In genomic region chr6:27838513-27839302, GRCh38 we compare ENCODE assay signal across 8 cellular contexts.
DNase-seq lines count a peak whose midpoint lies in the region; ATAC-seq and TF ChIP-seq lines count a peak whose summit lies in the region.
"Not testable (repeated sequence)": the region's sequence is repeated elsewhere in the genome, so short reads cannot be mapped to it uniquely, and the experiment has no call there.

No MANE protein-coding gene starts in this region.

- H3K14ac ChIP-seq in IMR-90 (replicated peaks; ENCODE audit: low read depth, low read length): peak overlapping the region; percentile 34

- H3K23ac ChIP-seq in IMR-90 (ENCODE audit: low read depth, low read length): peak overlapping the region; percentile 57

- H3K4ac ChIP-seq in IMR-90 (ENCODE audit: low read depth, low read length): peak overlapping the region; percentile 64

- not testable (repeated sequence) for H2BK15ac ChIP-seq in IMR-90 (ENCODE audit: low read depth, low read length)

- not testable (repeated sequence) for H4K20me1 ChIP-seq in IMR-90 (ENCODE audit: insufficient read depth, low read length)

- CTCF ChIA-PET in BJ (lab: Yijun Ruan, JAX): interaction anchor here (0.9 to 3.4 kb wide), 5 partner anchors 14 to 56 kb away, joined by 3 to 32 read pairs (median 6); a partner anchor contains a TSS
- CTCF ChIA-PET in IMR-90 (lab: Yijun Ruan, JAX): interaction anchor here (0.6 to 1.9 kb wide), 5 partner anchors 26 to 56 kb away, joined by 3 to 7 read pairs (median 3); a partner anchor contains a TSS

- H2BK120ac ChIP-seq in IMR-90 (ENCODE audit: low read depth, low read length): not testable (repeated sequence)

- TF ChIP-seq RAD21 in IMR-90 (IDR thresholded peaks at IDR 0.05; ENCODE audit: low read length): not testable (repeated sequence)

- not testable (repeated sequence) for H3K36me3 ChIP-seq in BJ (ENCODE audit: control insufficient read depth, insufficient read depth, low read length); IMR-90 (ENCODE audit: control insufficient read depth, insufficient read depth, low read length); esophagus (ENCODE audit: control insufficient read depth in 2 of 2, insufficient read depth in 2 of 2, low read length in 1 of 2)

- peak overlapping the region; percentile 83; the same call in 1 of the 2 replicates for H3K56ac ChIP-seq in IMR-90 (ENCODE audit: extremely low read depth, insufficient read depth, low read length)

- 0% methylated on average over 15 of the region's 48 CpGs; no CpG with 5 or more reads in 1 of the 2 experiments for WGBS in IMR-90 (ENCODE audit: extremely low coverage in 2 of 2, insufficient read length in 1 of 2), 2 experiments
- 1% methylated on average over 48 of the region's 48 CpGs for WGBS in esophagus, 2 donors

- H4K5ac ChIP-seq in IMR-90 (ENCODE audit: low read depth, low read length): peak overlapping the region; percentile 69

- peak overlapping the region; percentile 91 for H3K4me2 ChIP-seq in IMR-90 (ENCODE audit: low read depth, low read length)

- H2AK5ac ChIP-seq in IMR-90 (ENCODE audit: low read depth, low read length): not testable (repeated sequence)

- 0 out of 2 replicates have a peak overlapping the region, but pooled peaks have one; percentile 58 for H4K91ac ChIP-seq in IMR-90 (ENCODE audit: insufficient read depth, low read depth, low read length)

- ATAC-seq in GM19438 (IDR thresholded peaks at IDR 0.05; ENCODE audit: low read depth, unreplicated experiment) (peak; percentile 16), IMR-90 (ENCODE audit: low read depth) (peak; percentile 22)

- not testable (repeated sequence) for H3K27me3 ChIP-seq in BJ (ENCODE audit: control insufficient read depth, insufficient read depth, low read length); IMR-90 (ENCODE audit: control insufficient read depth, insufficient read depth, low read length); esophagus (ENCODE audit: control insufficient read depth in 1 of 2, insufficient read depth in 2 of 2, low read length in 2 of 2)

- H2BK20ac ChIP-seq in IMR-90 (ENCODE audit: low read depth, low read length): not testable (repeated sequence)

- DNase-seq in BJ (ENCODE audit: low read depth): not testable (repeated sequence)
- DNase-seq in IMR-90 (peak; percentile 35), medulla oblongata (ENCODE audit: extremely low spot score) (peak; percentile 24)
- DNase-seq in activated T-helper 9 cell treated with anti-CD3 and anti-CD28 coated beads, Interleukin-2, amount 50 U/mL, for 16 hours (ENCODE audit: low read depth): peak; percentile 29
- DNase-seq in stimulated activated CD4-positive, alpha-beta T cell treated with anti-CD3 and anti-CD28 coated beads, Interleukin-12 subunit alpha, Interleukin-12 subunit beta, amount 100 ng/mL, for 24 hours (ENCODE audit: low read depth in 2 of 2): peak; percentile 41 to 43

- not testable (repeated sequence) for H3K4me1 ChIP-seq in IMR-90 (ENCODE audit: control insufficient read depth, insufficient read depth, low read length); esophagus (ENCODE audit: control insufficient read depth in 2 of 2, insufficient read depth in 2 of 2, low read length in 1 of 2)

- peak overlapping the region; percentile 90 for H2BK5ac ChIP-seq in IMR-90 (ENCODE audit: low read depth, low read length, poor library complexity, severe bottlenecking)

- peak overlapping the region; percentile 75 for H3K27ac ChIP-seq in IMR-90 (ENCODE audit: insufficient read depth, low read length)
- peak overlapping the region; percentile 82 to 99 for H3K27ac ChIP-seq in esophagus (ENCODE audit: low read depth in 2 of 2, low read length in 1 of 2)

- dilution Hi-C loops in IMR-90 (cut with HindIII; ENCODE audit: low sequenced_read_pairs, unreplicated experiment): not testable (repeated sequence)

- BruUV-seq in IMR-90 (replicated peaks; lab: Mats Ljungman, UMichigan): TSS peak; percentile 88

- intact Hi-C loops in IMR-90 (cut with micrococcal nuclease): loop anchor here (1.0 to 10.0 kb wide), 3 partner anchors 27 to 1814 kb away; a partner anchor contains a TSS

- peak overlapping the region; percentile 21; the same call in 1 of the 2 replicates for H3K18ac ChIP-seq in IMR-90 (ENCODE audit: low read depth, low read length)

- in situ Hi-C loops in IMR-90 (cut with MboI; ENCODE audit: low sequenced_read_pairs): loop anchor here (25.0 kb wide), 1 partner anchor 1626 kb away; a partner anchor contains a TSS

- H3K9me3 ChIP-seq in IMR-90 (ENCODE audit: control insufficient read depth, insufficient read depth, low read length); esophagus (ENCODE audit: control insufficient read depth in 2 of 2, insufficient read depth in 1 of 2, low read depth in 1 of 2, low read length in 1 of 2): not testable (repeated sequence)

- H2AK9ac ChIP-seq in IMR-90 (replicated peaks; ENCODE audit: low read depth, low read length, poor library complexity): not testable (repeated sequence)

- peak overlapping the region; percentile 86 for H2AFZ ChIP-seq in IMR-90 (replicated peaks; ENCODE audit: low read length, poor library complexity)

- not testable (repeated sequence) for H3K9me1 ChIP-seq in IMR-90 (ENCODE audit: insufficient read depth, low read length)

- peak overlapping the region; percentile 1 to 41; a peak in 3 of 4 replicates for H4K8ac ChIP-seq in IMR-90 (ENCODE audit: low read depth in 2 of 2, low read length in 2 of 2)

- peaks cover 0 to 22% of the 10 kb centered on the region in 2 experiments; a peak in 2 of 4 replicates for H3K79me1 ChIP-seq in IMR-90 (ENCODE audit: low read depth in 1 of 2, low read length in 2 of 2)

- peak overlapping the region; percentile 60 for H3K4me3 ChIP-seq in BJ (ENCODE audit: low read depth, low read length)
- peak overlapping the region; percentile 63 for H3K4me3 ChIP-seq in IMR-90 (ENCODE audit: insufficient read depth, low read depth, low read length)
- peak overlapping the region; percentile 67 to 87 for H3K4me3 ChIP-seq in esophagus (ENCODE audit: low read depth in 1 of 2, low read length in 2 of 2)

- H3K9ac ChIP-seq in IMR-90 (ENCODE audit: low read depth, low read length): peak overlapping the region; percentile 76

- TF ChIP-seq POLR2A in IMR-90 (IDR thresholded peaks at IDR 0.05; ENCODE audit: low read depth, low read length): peak; percentile 97
- peak; percentile 70 for TF ChIP-seq POLR2A in Raji (IDR thresholded peaks at IDR 0.05; ENCODE audit: insufficient read depth, low read depth, low read length)

- POLR2A ChIA-PET in BJ (lab: Charles Lee) (interaction anchor here (0.8 to 4.2 kb wide), 9 partner anchors 14 to 692 kb away, joined by 3 to 28 read pairs (median 4); a partner anchor contains a TSS), IMR-90 (lab: Charles Lee; ENCODE audit: unreplicated experiment) (interaction anchor here (0.5 to 4.4 kb wide), 8 partner anchors 13 to 1818 kb away, joined by 3 to 61 read pairs (median 7); a partner anchor contains a TSS)

- not testable (repeated sequence) for TF ChIP-seq CTCF in BJ (IDR thresholded peaks at IDR 0.05; ENCODE audit: insufficient read depth, low read depth, low read length); IMR-90 (conservative IDR thresholded peaks at IDR 0.05; ENCODE audit: low read depth, low read length)
